24 cellular contexts compared by ENCODE assay signal in the genomic region with DNA sequence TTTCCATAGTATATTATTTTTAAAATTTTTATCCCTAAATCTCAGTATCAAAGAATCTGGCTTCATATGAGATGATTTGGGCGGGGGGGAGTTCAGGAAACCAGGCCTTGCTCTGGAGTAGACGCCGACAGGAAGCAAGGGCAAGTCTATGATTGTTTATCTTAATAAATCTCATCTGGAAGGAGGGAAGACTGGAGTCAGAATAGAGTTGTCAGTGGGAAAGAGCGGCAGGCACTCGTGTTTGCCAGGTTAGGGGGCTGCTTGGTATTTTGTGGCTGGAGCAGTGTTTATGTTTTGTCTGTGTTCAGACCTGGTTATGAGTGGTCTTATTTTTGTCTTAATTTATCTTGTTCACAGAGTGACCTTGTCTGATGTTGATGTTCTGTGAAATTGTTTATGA.
DNase-seq lines count a peak whose midpoint lies in the region; TF ChIP-seq lines count a peak whose summit lies in the region.
"Had no signal": no experiment of that assay in that cellular context is flagged by ENCODE, and none has a peak within 500 bp of the region (broad histone marks: within the 10 kb centered on the region; RNA-seq: fewer than 3 reads in every experiment).

No MANE protein-coding gene starts in this region.

- H3K14ac ChIP-seq in mesenchymal stem cell (ENCODE audit: low read length in 2 of 2) = no peak overlapping the region

- H3K4me3 ChIP-seq in breast epithelium (no peak overlapping the region), mammary epithelial cell (replicated peaks in 1 of 3; ENCODE audit: insufficient read depth in 1 of 3, low read depth in 2 of 3, low read length in 3 of 3) (no peak overlapping the region), mesenchymal stem cell (ENCODE audit: insufficient read depth in 1 of 2, low read depth in 1 of 2, low read length in 2 of 2) (no peak overlapping the region), stomach (no peak overlapping the region)
- H3K4me3 ChIP-seq: lung, transverse colon had no signal

- no peaks in the 10 kb centered on the region for H3K27me3 ChIP-seq in breast epithelium
- no peaks in the 10 kb centered on the region for H3K27me3 ChIP-seq in mammary epithelial cell (ENCODE audit: insufficient read depth, low read length)
- H3K27me3 ChIP-seq in mesenchymal stem cell (ENCODE audit: control insufficient read depth in 1 of 2, insufficient read depth in 1 of 2, low read length in 2 of 2) = no peaks in the 10 kb centered on the region
- no peaks in the 10 kb centered on the region for H3K27me3 ChIP-seq in stomach
- H3K27me3 ChIP-seq: transverse colon had no signal

- CTCF ChIA-PET in mammary epithelial cell (lab: Charles Lee; ENCODE audit: low non-redundant PET) = no interaction called here

- H3K4me3 Mint-ChIP-seq in brain = no peak overlapping the region
- H3K4me3 Mint-ChIP-seq: activated CD8-positive, alpha-beta T cell treated with anti-CD3 and anti-CD28 coated beads for 36 hours; activated naive CD8-positive, alpha-beta T cell treated with anti-CD3 and anti-CD28 coated beads, Interleukin-2, amount 50 U/mL, for 24 hours had no signal

- no peak overlapping the region for H2BK15ac ChIP-seq in mesenchymal stem cell (ENCODE audit: low read depth, poor library complexity, severe bottlenecking)

- H3K27ac ChIP-seq in breast epithelium = peak overlapping the region; percentile 34 to 62
- no peak overlapping the region for H3K27ac ChIP-seq in mammary epithelial cell (ENCODE audit: insufficient read depth, low read depth, low read length)
- H3K27ac ChIP-seq in mesenchymal stem cell (ENCODE audit: low read length, poor library complexity, severe bottlenecking) = no peak overlapping the region
- H3K27ac ChIP-seq in stomach = peak overlapping the region in 3 of 5 donors; percentile 0 to 62 (median 34)

- H3K9me3 ChIP-seq in breast epithelium (no peaks in the 10 kb centered on the region), mammary epithelial cell (replicated peaks; ENCODE audit: insufficient read depth, low read length) (no peaks in the 10 kb centered on the region), mesenchymal stem cell (ENCODE audit: control insufficient read depth, low read length) (no peaks in the 10 kb centered on the region), stomach (no peaks in the 10 kb centered on the region)
- H3K9me3 ChIP-seq: transverse colon had no signal

- 87% methylated on average over 5 of the region's 5 CpGs for WGBS in mammary epithelial cell (ENCODE audit: low coverage, missing lambda C conversion rate)
- 5% methylated on average over 5 of the region's 5 CpGs for WGBS in mesenchymal stem cell
- 53 to 85% (median 58%) methylated on average over 5 of the region's 5 CpGs for WGBS in stomach, 5 donors

- intact Hi-C loops in breast epithelium (cut with DNase I; ENCODE audit: low total_unique reads) (loop anchor here (10.0 kb wide), 1 partner anchor 179 kb away; a partner anchor contains a TSS), mammary epithelial cell (cut with micrococcal nuclease) (no loop called here), stomach (cut with DNase I; ENCODE audit: low total_unique reads) (no loop called here)

- peak overlapping the region in 1 of 2 experiments; percentile 54 for H3K18ac ChIP-seq in mesenchymal stem cell (ENCODE audit: low read depth in 1 of 2, low read length in 2 of 2)

- H2AFZ ChIP-seq in mammary epithelial cell (ENCODE audit: low read depth, low read length) = no peak overlapping the region
- no peak overlapping the region for H2AFZ ChIP-seq in mesenchymal stem cell (ENCODE audit: low read depth, low read length)

- H3K9me3 Mint-ChIP-seq in brain = peaks cover 0 to 3% (median 0%) of the 10 kb centered on the region in 5 experiments
- H3K9me3 Mint-ChIP-seq: activated CD8-positive, alpha-beta T cell treated with anti-CD3 and anti-CD28 coated beads for 36 hours; activated naive CD8-positive, alpha-beta T cell treated with anti-CD3 and anti-CD28 coated beads, Interleukin-2, amount 50 U/mL, for 24 hours had no signal

- no peaks in the 10 kb centered on the region for H3K79me2 ChIP-seq in mammary epithelial cell (ENCODE audit: insufficient read depth, low read length)

- H3K27me3 Mint-ChIP-seq in brain = no peaks in the 10 kb centered on the region
- H3K27me3 Mint-ChIP-seq: activated CD8-positive, alpha-beta T cell treated with anti-CD3 and anti-CD28 coated beads for 36 hours had no signal

- no peak overlapping the region for H4K8ac ChIP-seq in mesenchymal stem cell (ENCODE audit: low read length)

- H3K4me1 Mint-ChIP-seq in brain = peaks cover 19% of the 10 kb centered on the region
- H3K4me1 Mint-ChIP-seq: activated naive CD8-positive, alpha-beta T cell treated with anti-CD3 and anti-CD28 coated beads, Interleukin-2, amount 50 U/mL, for 24 hours had no signal

- H3K9ac ChIP-seq in mammary epithelial cell (ENCODE audit: insufficient read depth, low read length) (no peak overlapping the region), mesenchymal stem cell (ENCODE audit: low read length) (no peak overlapping the region)

- no peak overlapping the region for H3K23ac ChIP-seq in mesenchymal stem cell (ENCODE audit: low read length in 2 of 2)

- peak overlapping the region in 3 of 5 experiments; percentile 11 to 27 (median 11) for H3K27ac Mint-ChIP-seq in brain
- H3K27ac Mint-ChIP-seq: activated CD8-positive, alpha-beta T cell treated with anti-CD3 and anti-CD28 coated beads for 36 hours; activated naive CD8-positive, alpha-beta T cell treated with anti-CD3 and anti-CD28 coated beads, Interleukin-2, amount 50 U/mL, for 24 hours had no signal

- H4K20me1 ChIP-seq in mammary epithelial cell (ENCODE audit: insufficient read depth, low read length) = no peaks in the 10 kb centered on the region

- no peak overlapping the region for H2BK120ac ChIP-seq in mesenchymal stem cell (ENCODE audit: low read depth, low read length)

- TF ChIP-seq POLR2A in breast epithelium (IDR thresholded peaks at IDR 0.05) (no peak), stomach (IDR thresholded peaks at IDR 0.05) (no peak)

- no peaks in the 10 kb centered on the region for H3K79me1 ChIP-seq in mesenchymal stem cell (replicated peaks; ENCODE audit: low read length, poor library complexity, severe bottlenecking)

- no peak overlapping the region for H2AK5ac ChIP-seq in mesenchymal stem cell (ENCODE audit: low read length, severe bottlenecking)

- no TSS peak for BruUV-seq in mammary epithelial cell (replicated peaks; lab: Mats Ljungman, UMichigan)

- no peak overlapping the region for H2BK12ac ChIP-seq in mesenchymal stem cell (ENCODE audit: low read length in 2 of 2)

- no peak for DNase-seq in breast epithelium (ENCODE audit: low spot score in 2 of 2)
- no peak for DNase-seq in mammary epithelial cell
- peak; percentile 36 for DNase-seq in mesenchymal stem cell
- DNase-seq in stomach = no peak
- no peak for DNase-seq in retina
- DNase-seq in activated effector memory CD4-positive, alpha-beta T cell treated with Interleukin-2 at 50 U/mL for 16 hours = no peak
- no peak for DNase-seq in putamen (ENCODE audit: low spot score)
- DNase-seq: 8988T; activated CD4-positive, alpha-beta T cell treated with anti-CD3 and anti-CD28 coated beads for 1 hour; activated CD8-positive, alpha-beta T cell treated with anti-CD3 and anti-CD28 coated beads for 36 hours; activated gamma-delta T cell; activated naive CD8-positive, alpha-beta T cell treated with anti-CD3 and anti-CD28 coated beads, Interleukin-2, amount 50 U/mL, for 24 hours; cortex of kidney; DMS53; GDM1; Kasumi-1; NCI-H1694 treated with DMSO at 0.1 percent for 48 hours; NCI-H526; occipital lobe; SIG-M5; stimulated activated CD4-positive, alpha-beta T cell treated with anti-CD3 and anti-CD28 coated beads, Interleukin-15, amount 100 ng/mL, for 24 hours; transverse colon had no signal

- TF ChIP-seq CTCF in breast epithelium (IDR thresholded peaks at IDR 0.05) (no peak), mammary epithelial cell (conservative IDR thresholded peaks at IDR 0.05 in 1 of 2, IDR thresholded peaks at IDR 0.05 in 1 of 2; ENCODE audit: extremely low read depth in 1 of 2, insufficient read depth in 1 of 2, low read depth in 1 of 2, low read length in 2 of 2) (no peak), brain (conservative IDR thresholded peaks at IDR 0.05) (no peak), stomach (IDR thresholded peaks at IDR 0.05) (no peak)

- no peak for TF ChIP-seq EP300 in stomach (IDR thresholded peaks at IDR 0.05)

- H3K36me3 Mint-ChIP-seq in brain = no peaks in the 10 kb centered on the region

- H3K4me1 ChIP-seq in breast epithelium (no peaks in the 10 kb centered on the region), mammary epithelial cell (ENCODE audit: insufficient read depth, low read length) (no peaks in the 10 kb centered on the region), mesenchymal stem cell (ENCODE audit: control insufficient read depth, insufficient read depth, low read depth, low read length) (no peaks in the 10 kb centered on the region), stomach (peaks cover 4 to 44% (median 21%) of the 10 kb centered on the region in 4 donors)

- in situ Hi-C loops in mammary epithelial cell (cut with MboI; ENCODE audit: low sequenced_read_pairs in 2 of 2) = loop anchor here in 1 of 2 donors (25.0 kb wide), 1 partner anchor 616 kb away; no protein-coding TSS in a partner anchor

- H3K36me3 ChIP-seq in breast epithelium (no peaks in the 10 kb centered on the region), mammary epithelial cell (ENCODE audit: insufficient read depth, low read length) (no peaks in the 10 kb centered on the region), mesenchymal stem cell (ENCODE audit: control insufficient read depth in 1 of 2, insufficient read depth in 2 of 2, low read depth in 1 of 2, low read length in 2 of 2) (no peaks in the 10 kb centered on the region), stomach (no peaks in the 10 kb centered on the region)
- H3K36me3 ChIP-seq: transverse colon had no signal

- dilution Hi-C loops in mammary epithelial cell (cut with HindIII; ENCODE audit: low sequenced_read_pairs) = no loop called here

- no peak overlapping the region for H4K91ac ChIP-seq in mesenchymal stem cell (ENCODE audit: low read length)

- no peak overlapping the region for H2BK5ac ChIP-seq in mesenchymal stem cell (ENCODE audit: low read depth, low read length, poor library complexity, severe bottlenecking)

- no peak overlapping the region for H3K4me2 ChIP-seq in mammary epithelial cell (ENCODE audit: insufficient read depth, low read depth, low read length)
- no peak overlapping the region for H3K4me2 ChIP-seq in mesenchymal stem cell (ENCODE audit: low read length, poor library complexity, severe bottlenecking)

- peak overlapping the region in 1 of 2 experiments; percentile 11 for H3K4ac ChIP-seq in mesenchymal stem cell (ENCODE audit: low read depth in 1 of 2, low read length in 2 of 2)

Comparison
In these comparisons a context has a peak if more than half of its experiments do, and no peak if none do; other contexts are left out.
1. H3K27ac ChIP-seq: peak in breast epithelium (2 of 2) and stomach (3 of 5); none in mammary epithelial cell (single experiment) and mesenchymal stem cell (single experiment).